21 cellular contexts compared by ENCODE assay signal in genomic region chr4:156328882-156329281, GRCh38.
"Had no signal": no experiment of that assay in that cellular context is flagged by ENCODE, and none has a peak within 500 bp of the region (broad histone marks: within the 10 kb centered on the region; RNA-seq: fewer than 3 reads in every experiment).

No MANE protein-coding gene starts in this region.

- H3K27ac ChIP-seq: HL-60, RWPE1, SJCRH30 had no signal

- H3K4me3 ChIP-seq: SJCRH30 had no signal

- H3K36me3 ChIP-seq: SJCRH30 had no signal

- H3K4me1 ChIP-seq: SJCRH30 had no signal

- DNase-seq: KBM-7; MV-4-11; NCI-H1092; NCI-H1105 treated with DMSO at 0.1 percent for 48 hours; NCI-H1417 treated with DMSO at 0.1 percent for 48 hours; NCI-H146; NCI-H1694 treated with DMSO at 0.1 percent for 48 hours; NCI-H1930; NCI-H2081; NCI-H2107; NCI-H2227 treated with DMSO at 0.1 percent for 48 hours; NCI-H524; NCI-H69; NCI-H774; NK-92 treated with Interleukin-12 subunit alpha and Interleukin-12 subunit beta, amount 100 ng/mL, for 24 hours; PC-3; SHP77; SJCRH30 had no signal

- ATAC-seq: Panc1, PC-3 had no signal

- H3K9me3 ChIP-seq: SJCRH30 had no signal

- H3K27me3 ChIP-seq: SJCRH30 had no signal
